Comparison of ENCODE assay signal across 1 cellular context in the genomic region with DNA sequence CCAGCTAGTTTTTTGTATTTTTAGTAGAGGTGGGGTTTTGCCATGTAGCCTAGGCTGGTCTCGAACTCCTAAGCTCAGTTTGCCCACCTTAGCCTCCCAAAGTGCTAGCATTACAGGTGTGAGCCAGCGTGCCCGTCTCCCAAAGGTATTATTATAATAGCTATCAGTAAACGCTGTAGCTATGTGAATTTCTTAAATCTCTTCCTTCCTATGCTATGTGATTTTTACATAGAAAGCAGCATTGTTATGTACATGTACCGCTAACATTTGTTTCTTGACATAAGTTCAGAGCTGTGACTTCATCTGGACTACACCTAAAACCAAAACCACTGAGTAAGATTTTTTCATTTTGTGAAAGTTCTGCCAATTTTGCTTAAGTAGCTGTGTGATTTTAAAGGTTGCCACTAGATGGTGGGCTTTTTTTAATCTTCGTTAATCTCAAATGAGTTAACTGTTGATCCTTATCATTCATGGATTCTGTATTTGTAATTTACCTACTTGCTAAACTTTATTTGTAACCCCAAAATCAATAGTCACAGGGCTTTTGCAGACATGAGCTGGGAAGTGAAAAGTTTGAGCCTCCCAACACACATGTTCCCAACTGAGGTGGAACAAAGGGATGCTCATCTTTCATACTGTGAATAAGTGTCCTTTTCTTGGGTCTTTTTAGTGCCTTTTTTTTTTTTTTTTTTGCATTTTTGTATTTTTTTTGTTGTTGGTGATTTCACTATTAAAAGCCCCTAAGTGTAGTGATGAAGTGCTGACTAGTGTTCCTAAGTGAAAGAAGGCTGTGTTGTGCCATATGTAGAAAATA.
TF ChIP-seq lines count a peak whose summit lies in the region.

No MANE protein-coding gene starts in this region.

TF ChIP-seq in IMR-90, 13 proteins besides CTCF, POLR2A, EP300 and RAD21:
- TF ChIP-seq NFE2L2 (IDR thresholded peaks at IDR 0.05; ENCODE audit: low read depth, low read length), result no peak
- peak; percentile 43 for TF ChIP-seq SMC3 (IDR thresholded peaks at IDR 0.05; ENCODE audit: low read depth, low read length)
TF ChIP-seq in IMR-90: peak in this region for 1.
